In genomic region chr1:156268336-156268735, GRCh38 we compare ENCODE assay signal across 22 cellular contexts. TPM values are rescaled to one million over a fixed set of nuclear protein-coding genes. Genes with fewer than 3 reads are reported as not detected.
A peak's percentile ranks its signal among the peaks of the same experiment; 100 is the strongest.
DNase-seq lines count a peak whose midpoint lies in the region; ATAC-seq and TF ChIP-seq lines count a peak whose summit lies in the region.
"Had no signal": no experiment of that assay in that cellular context is flagged by ENCODE, and none has a peak within 500 bp of the region (broad histone marks: within the 10 kb centered on the region; RNA-seq: fewer than 3 reads in every experiment).

No MANE protein-coding gene starts in this region.

- H3K4me3 Mint-ChIP-seq in activated CD4-positive, alpha-beta T cell treated with anti-CD3 and anti-CD28 coated beads, Interleukin-2, amount 10 ng/mL, durations not matched to agents 7 days and 5 days = no peak overlapping the region
- H3K4me3 Mint-ChIP-seq in chondrocyte (ENCODE audit: unreplicated experiment) = no peak overlapping the region
- H3K4me3 Mint-ChIP-seq in activated CD4-positive, alpha-beta memory T cell treated with anti-CD3 and anti-CD28 coated beads for 36 hours = no peak overlapping the region
- no peak overlapping the region for H3K4me3 Mint-ChIP-seq in activated CD8-positive, alpha-beta T cell treated with anti-CD3 and anti-CD28 coated beads for 36 hours
- H3K4me3 Mint-ChIP-seq: CD8-positive, alpha-beta T cell had no signal

- H3K4me1 Mint-ChIP-seq in activated CD4-positive, alpha-beta T cell treated with anti-CD3 and anti-CD28 coated beads, Interleukin-2, amount 10 ng/mL, durations not matched to agents 7 days and 5 days = no peaks in the 10 kb centered on the region
- H3K4me1 Mint-ChIP-seq in chondrocyte (ENCODE audit: low read depth) = peaks cover 5% of the 10 kb centered on the region
- no peaks in the 10 kb centered on the region for H3K4me1 Mint-ChIP-seq in activated CD4-positive, alpha-beta memory T cell treated with anti-CD3 and anti-CD28 coated beads for 36 hours (ENCODE audit: low read depth)
- peaks cover 3% of the 10 kb centered on the region for H3K4me1 Mint-ChIP-seq in activated CD8-positive, alpha-beta T cell treated with anti-CD3 and anti-CD28 coated beads for 36 hours (ENCODE audit: low read depth)

- H3K27ac Mint-ChIP-seq in activated CD4-positive, alpha-beta T cell treated with anti-CD3 and anti-CD28 coated beads, Interleukin-2, amount 10 ng/mL, durations not matched to agents 7 days and 5 days = peak overlapping the region; percentile 31
- H3K27ac Mint-ChIP-seq in chondrocyte (ENCODE audit: unreplicated experiment) = peak overlapping the region; percentile 1
- no peak overlapping the region for H3K27ac Mint-ChIP-seq in activated CD4-positive, alpha-beta memory T cell treated with anti-CD3 and anti-CD28 coated beads for 36 hours
- H3K27ac Mint-ChIP-seq in activated CD8-positive, alpha-beta T cell treated with anti-CD3 and anti-CD28 coated beads for 36 hours = no peak overlapping the region
- H3K27ac Mint-ChIP-seq: CD8-positive, alpha-beta T cell had no signal

- no peaks in the 10 kb centered on the region for H3K27me3 ChIP-seq in adrenal gland
- H3K27me3 ChIP-seq in testis = no peaks in the 10 kb centered on the region
- H3K27me3 ChIP-seq: BLaER1 treated with 17β-estradiol and CSF1 and Interleukin-3, amounts not matched to agents 10 nM and 100 nM; Peyer's patch had no signal

- intact Hi-C loops in adrenal gland (cut with DNase I) = no loop called here
- intact Hi-C loops in testis (cut with DNase I; ENCODE audit: low total_unique reads) = no loop called here
- intact Hi-C loops in activated CD4-positive, alpha-beta memory T cell treated with anti-CD3 and anti-CD28 coated beads for 36 hours (cut with micrococcal nuclease) = no loop called here
- intact Hi-C loops in activated CD8-positive, alpha-beta T cell treated with anti-CD3 and anti-CD28 coated beads for 36 hours (cut with micrococcal nuclease) = no loop called here

- DNase-seq in activated CD4-positive, alpha-beta T cell treated with anti-CD3 and anti-CD28 coated beads, Interleukin-2, amount 10 ng/mL, durations not matched to agents 7 days and 5 days = no peak
- DNase-seq in activated CD4-positive, alpha-beta T cell treated with anti-CD3 and anti-CD28 coated beads for 48 hours = no peak
- no peak for DNase-seq in adrenal gland
- DNase-seq in chondrocyte (ENCODE audit: low spot score) = no peak
- peak; percentile 75 for DNase-seq in testis
- DNase-seq in activated CD4-positive, alpha-beta memory T cell treated with anti-CD3 and anti-CD28 coated beads for 36 hours = no peak
- DNase-seq in activated CD8-positive, alpha-beta T cell treated with anti-CD3 and anti-CD28 coated beads for 36 hours = no peak
- DNase-seq in NK-92 treated with Interleukin-12 subunit alpha and Interleukin-12 subunit beta, amount 100 ng/mL, for 24 hours (lab: John Stamatoyannopoulos, UW) = no peak
- DNase-seq: CD8-positive, alpha-beta T cell; DND-41; GF-D8; H7; Kasumi-1; NCI-H1694; NCI-H2081; NCI-H2171; NCI-H524 treated with DMSO at 0.1 percent for 48 hours; NCI-H82; Peyer's patch; Right ventricle myocardium superior had no signal

- ATAC-seq in activated CD8-positive, alpha-beta T cell treated with anti-CD3 and anti-CD28 coated beads for 36 hours = no peak
- ATAC-seq: CD8-positive, alpha-beta T cell had no signal

- H3K4me3 ChIP-seq in adrenal gland (no peak overlapping the region), testis (no peak overlapping the region)
- H3K4me3 ChIP-seq: BLaER1 treated with 17β-estradiol and CSF1 and Interleukin-3, amounts not matched to agents 10 nM and 100 nM; Peyer's patch had no signal

- peak overlapping the region in 3 of 5 donors; percentile 5 to 37 (median 26) for H3K27ac ChIP-seq in adrenal gland
- H3K27ac ChIP-seq in testis = peak overlapping the region; percentile 2 to 44
- H3K27ac ChIP-seq: 22Rv1; BLaER1 treated with 17β-estradiol and CSF1 and Interleukin-3, amounts not matched to agents 10 nM and 100 nM; Peyer's patch had no signal

- no peaks in the 10 kb centered on the region for H3K9me3 Mint-ChIP-seq in activated CD4-positive, alpha-beta T cell treated with anti-CD3 and anti-CD28 coated beads, Interleukin-2, amount 10 ng/mL, durations not matched to agents 7 days and 5 days
- H3K9me3 Mint-ChIP-seq in chondrocyte (ENCODE audit: low read depth) = no peaks in the 10 kb centered on the region
- H3K9me3 Mint-ChIP-seq in activated CD4-positive, alpha-beta memory T cell treated with anti-CD3 and anti-CD28 coated beads for 36 hours = no peaks in the 10 kb centered on the region
- H3K9me3 Mint-ChIP-seq in activated CD8-positive, alpha-beta T cell treated with anti-CD3 and anti-CD28 coated beads for 36 hours = no peaks in the 10 kb centered on the region
- H3K9me3 Mint-ChIP-seq: CD8-positive, alpha-beta T cell had no signal

- POLR2A ChIA-PET in activated CD4-positive, alpha-beta T cell treated with anti-CD3 and anti-CD28 coated beads, Interleukin-2, amount 10 ng/mL, durations not matched to agents 7 days and 5 days (lab: Charles Lee) = no interaction called here
- POLR2A ChIA-PET in activated CD4-positive, alpha-beta memory T cell treated with anti-CD3 and anti-CD28 coated beads for 36 hours (lab: Charles Lee) = interaction anchor here (0.6 kb wide), 1 partner anchor 18 kb away, joined by 3 read pairs; no protein-coding TSS in a partner anchor
- POLR2A ChIA-PET in activated CD8-positive, alpha-beta T cell treated with anti-CD3 and anti-CD28 coated beads for 36 hours (lab: Charles Lee) = interaction anchor here (1.0 to 2.3 kb wide), 4 partner anchors 9 to 21 kb away, joined by 3 to 10 read pairs (median 4); partner anchors contain the start of gene PAQR6

- CTCF ChIA-PET in activated CD4-positive, alpha-beta T cell treated with anti-CD3 and anti-CD28 coated beads, Interleukin-2, amount 10 ng/mL, durations not matched to agents 7 days and 5 days (lab: Charles Lee) = interaction anchor here (0.7 kb wide), 1 partner anchor 181 kb away, joined by 3 read pairs; no protein-coding TSS in a partner anchor
- CTCF ChIA-PET in activated CD4-positive, alpha-beta memory T cell treated with anti-CD3 and anti-CD28 coated beads for 36 hours (lab: Charles Lee) = no interaction called here
- CTCF ChIA-PET in activated CD8-positive, alpha-beta T cell treated with anti-CD3 and anti-CD28 coated beads for 36 hours (lab: Charles Lee) = interaction anchor here (1.1 kb wide), 1 partner anchor 127 kb away, joined by 3 read pairs; no protein-coding TSS in a partner anchor

- TF ChIP-seq POLR2A in adrenal gland (IDR thresholded peaks at IDR 0.05) = no peak
- TF ChIP-seq POLR2A in testis (IDR thresholded peaks at IDR 0.05) = no peak

- H3K9me3 ChIP-seq in adrenal gland (replicated peaks in 1 of 3) (no peaks in the 10 kb centered on the region), testis (no peaks in the 10 kb centered on the region)
- H3K9me3 ChIP-seq: BLaER1 treated with 17β-estradiol and CSF1 and Interleukin-3, amounts not matched to agents 10 nM and 100 nM; Peyer's patch had no signal

- peaks cover 63% of the 10 kb centered on the region for H3K36me3 Mint-ChIP-seq in activated CD4-positive, alpha-beta T cell treated with anti-CD3 and anti-CD28 coated beads, Interleukin-2, amount 10 ng/mL, durations not matched to agents 7 days and 5 days (ENCODE audit: low read depth)
- H3K36me3 Mint-ChIP-seq in chondrocyte (ENCODE audit: low read depth) = peaks cover 58% of the 10 kb centered on the region
- H3K36me3 Mint-ChIP-seq in activated CD4-positive, alpha-beta memory T cell treated with anti-CD3 and anti-CD28 coated beads for 36 hours = peaks cover 64% of the 10 kb centered on the region
- peaks cover 58% of the 10 kb centered on the region for H3K36me3 Mint-ChIP-seq in activated CD8-positive, alpha-beta T cell treated with anti-CD3 and anti-CD28 coated beads for 36 hours (ENCODE audit: low read depth)

- H3K4me1 ChIP-seq in adrenal gland (replicated peaks in 1 of 2) (peaks cover 0 to 3% of the 10 kb centered on the region in 2 donors), testis (peaks cover 5% of the 10 kb centered on the region)
- H3K4me1 ChIP-seq: BLaER1 treated with 17β-estradiol and CSF1 and Interleukin-3, amounts not matched to agents 10 nM and 100 nM; Peyer's patch had no signal

- H3K36me3 ChIP-seq in adrenal gland (replicated peaks in 1 of 2) = peaks cover 0 to 95% of the 10 kb centered on the region in 2 donors
- no peaks in the 10 kb centered on the region for H3K36me3 ChIP-seq in testis (ENCODE audit: low read depth, missing control alignments)

- no peak for TF ChIP-seq CTCF in adrenal gland (IDR thresholded peaks at IDR 0.05)
- no peak for TF ChIP-seq CTCF in chondrocyte (IDR thresholded peaks at IDR 0.05)
- TF ChIP-seq CTCF in testis (IDR thresholded peaks at IDR 0.05) = no peak
- no peak for TF ChIP-seq CTCF in activated CD8-positive, alpha-beta T cell treated with anti-CD3 and anti-CD28 coated beads for 36 hours (IDR thresholded peaks at IDR 0.05)

- H3K27me3 Mint-ChIP-seq in activated CD4-positive, alpha-beta T cell treated with anti-CD3 and anti-CD28 coated beads, Interleukin-2, amount 10 ng/mL, durations not matched to agents 7 days and 5 days = no peaks in the 10 kb centered on the region
- no peaks in the 10 kb centered on the region for H3K27me3 Mint-ChIP-seq in chondrocyte (ENCODE audit: low read depth)
- no peaks in the 10 kb centered on the region for H3K27me3 Mint-ChIP-seq in activated CD4-positive, alpha-beta memory T cell treated with anti-CD3 and anti-CD28 coated beads for 36 hours
- no peaks in the 10 kb centered on the region for H3K27me3 Mint-ChIP-seq in activated CD8-positive, alpha-beta T cell treated with anti-CD3 and anti-CD28 coated beads for 36 hours

- 53 to 71% (median 65%) methylated on average over 4 of the region's 4 CpGs for WGBS in adrenal gland, 4 donors
- whole genome bisulfite sequencing in testis, 2 donors = 61 to 63% methylated on average over 4 of the region's 4 CpGs

RNA-seq across cellular contexts. Expression of gene SMG5, which starts 14.3 kb away (rescaled TPM):
- total RNA-seq in activated CD4-positive, alpha-beta T cell treated with anti-CD3 and anti-CD28 coated beads, Interleukin-2, amount 10 ng/mL, durations not matched to agents 7 days and 5 days = 10 to 100 TPM; 68.0 to 68.1 TPM
- 100 to 1,000 TPM in 3 of 8 donors, 10 to 100 TPM in 5; 71.9 to 110 (median 93.9) TPM for total RNA-seq in adrenal gland
- polyA plus RNA-seq in adrenal gland = 10 to 100 TPM; 25.5 to 60.7 (median 45.3) TPM
- 65.9 to 76.1 TPM (median 73.5 TPM) in 3 replicates for total RNA-seq in chondrocyte
- 100 to 1,000 TPM in 1 of 2 donors, 10 to 100 TPM in 1; 82.5 to 100 TPM for total RNA-seq in testis
- polyA plus RNA-seq in testis (ENCODE audit: insufficient read depth, low read depth, low replicate concordance) = 74.5 TPM
- total RNA-seq in activated CD4-positive, alpha-beta memory T cell treated with anti-CD3 and anti-CD28 coated beads for 36 hours = 10 to 100 TPM; 65.1 to 68.0 TPM
- 10 to 100 TPM; 70.3 to 70.7 TPM for total RNA-seq in activated CD8-positive, alpha-beta T cell treated with anti-CD3 and anti-CD28 coated beads for 36 hours

RNA-seq across cellular contexts. Expression of gene TMEM79, which starts 15.8 kb away (rescaled TPM):
- total RNA-seq in activated CD4-positive, alpha-beta T cell treated with anti-CD3 and anti-CD28 coated beads, Interleukin-2, amount 10 ng/mL, durations not matched to agents 7 days and 5 days = 10 to 100 TPM; 11.6 to 14.4 TPM
- total RNA-seq in adrenal gland (1 to 10 TPM; 1.0 to 6.3 (median 3.1) TPM), chondrocyte (1.7 to 3.1 TPM (median 2.5 TPM) in 3 replicates), testis (1 to 10 TPM; 4.6 to 5.3 TPM)
- polyA plus RNA-seq in adrenal gland (1 to 10 TPM; 1.7 to 6.1 (median 4.4) TPM), testis (ENCODE audit: insufficient read depth, low read depth, low replicate concordance) (5.3 TPM)
- total RNA-seq in activated CD4-positive, alpha-beta memory T cell treated with anti-CD3 and anti-CD28 coated beads for 36 hours = 1 to 10 TPM; 6.8 to 9.1 TPM
- 1 to 10 TPM; 8.0 to 8.2 TPM for total RNA-seq in activated CD8-positive, alpha-beta T cell treated with anti-CD3 and anti-CD28 coated beads for 36 hours

RNA-seq across cellular contexts. Expression of gene PAQR6, which starts 20.5 kb away (rescaled TPM):
- total RNA-seq in activated CD4-positive, alpha-beta T cell treated with anti-CD3 and anti-CD28 coated beads, Interleukin-2, amount 10 ng/mL, durations not matched to agents 7 days and 5 days = 1 to 10 TPM; 6.2 to 7.3 TPM
- total RNA-seq in adrenal gland (1 to 10 TPM in 5 of 8 donors, under 1 TPM in 1, not detected in 2; 0.91 to 3.0 (median 1.3) TPM), chondrocyte (4.9 to 6.9 TPM (median 4.9 TPM) in 3 replicates), testis (10 to 100 TPM in 1 of 2 donors, 1 to 10 TPM in 1; 8.0 to 10.5 TPM)
- polyA plus RNA-seq in adrenal gland (10 to 100 TPM in 1 of 3 donors, 1 to 10 TPM in 1, under 1 TPM in 1; 0.53 to 13.8 (median 5.4) TPM), testis (ENCODE audit: insufficient read depth, low read depth, low replicate concordance) (3.6 TPM)
- total RNA-seq in activated CD4-positive, alpha-beta memory T cell treated with anti-CD3 and anti-CD28 coated beads for 36 hours = 1 to 10 TPM; 3.9 to 4.0 TPM
- 1 to 10 TPM; 4.7 to 5.0 TPM for total RNA-seq in activated CD8-positive, alpha-beta T cell treated with anti-CD3 and anti-CD28 coated beads for 36 hours

RNA-seq across cellular contexts. Expression of gene BGLAP, which starts 26.4 kb away (rescaled TPM):
- 1 to 10 TPM; 1.3 to 3.0 TPM for total RNA-seq in activated CD4-positive, alpha-beta T cell treated with anti-CD3 and anti-CD28 coated beads, Interleukin-2, amount 10 ng/mL, durations not matched to agents 7 days and 5 days
- total RNA-seq in adrenal gland (1 to 10 TPM in 3 of 8 donors, under 1 TPM in 3, not detected in 2; 0.39 to 2.1 (median 0.85) TPM), chondrocyte (0.82 TPM in 1 of 3 replicates, not detected in the others), testis (1 to 10 TPM; 1.1 to 1.5 TPM)
- polyA plus RNA-seq in adrenal gland (1 to 10 TPM in 2 of 3 donors, not detected in 1; 3.0 to 8.2 TPM), testis (ENCODE audit: insufficient read depth, low read depth, low replicate concordance) (not detected)
- 1 to 10 TPM in 1 of 2 experiments, under 1 TPM in 1; 0.90 to 2.3 TPM for total RNA-seq in activated CD4-positive, alpha-beta memory T cell treated with anti-CD3 and anti-CD28 coated beads for 36 hours
- 1 to 10 TPM; 2.2 to 2.5 TPM for total RNA-seq in activated CD8-positive, alpha-beta T cell treated with anti-CD3 and anti-CD28 coated beads for 36 hours

RNA-seq across cellular contexts. Expression of gene GLMP, which starts 27.1 kb away (rescaled TPM):
- total RNA-seq in activated CD4-positive, alpha-beta T cell treated with anti-CD3 and anti-CD28 coated beads, Interleukin-2, amount 10 ng/mL, durations not matched to agents 7 days and 5 days = 10 to 100 TPM; 33.2 to 33.6 TPM
- 100 to 1,000 TPM in 7 of 8 donors, 10 to 100 TPM in 1; 64.2 to 209 (median 164) TPM for total RNA-seq in adrenal gland
- polyA plus RNA-seq in adrenal gland = 100 to 1,000 TPM in 1 of 3 donors, 10 to 100 TPM in 2; 49.8 to 134 (median 97.8) TPM
- total RNA-seq in chondrocyte = 68.1 to 76.9 TPM (median 71.4 TPM) in 3 replicates
- total RNA-seq in testis = 10 to 100 TPM; 31.8 to 45.7 TPM
- 26.1 TPM for polyA plus RNA-seq in testis (ENCODE audit: insufficient read depth, low read depth, low replicate concordance)
- total RNA-seq in activated CD4-positive, alpha-beta memory T cell treated with anti-CD3 and anti-CD28 coated beads for 36 hours = 10 to 100 TPM; 13.0 to 14.8 TPM
- 10 to 100 TPM in 1 of 2 experiments, 1 to 10 TPM in 1; 9.3 to 11.3 TPM for total RNA-seq in activated CD8-positive, alpha-beta T cell treated with anti-CD3 and anti-CD28 coated beads for 36 hours

Comparison
In these comparisons a context has a peak if more than half of its experiments do, and no peak if none do; other contexts are left out.
1. H3K27ac Mint-ChIP-seq: peak in activated CD4-positive, alpha-beta T cell treated with anti-CD3 and anti-CD28 coated beads, Interleukin-2, amount 10 ng/mL, durations not matched to agents 7 days and 5 days (single experiment) and chondrocyte (single experiment); none in activated CD4-positive, alpha-beta memory T cell treated with anti-CD3 and anti-CD28 coated beads for 36 hours (single experiment) and activated CD8-positive, alpha-beta T cell treated with anti-CD3 and anti-CD28 coated beads for 36 hours (single experiment).